In the genomic region with DNA sequence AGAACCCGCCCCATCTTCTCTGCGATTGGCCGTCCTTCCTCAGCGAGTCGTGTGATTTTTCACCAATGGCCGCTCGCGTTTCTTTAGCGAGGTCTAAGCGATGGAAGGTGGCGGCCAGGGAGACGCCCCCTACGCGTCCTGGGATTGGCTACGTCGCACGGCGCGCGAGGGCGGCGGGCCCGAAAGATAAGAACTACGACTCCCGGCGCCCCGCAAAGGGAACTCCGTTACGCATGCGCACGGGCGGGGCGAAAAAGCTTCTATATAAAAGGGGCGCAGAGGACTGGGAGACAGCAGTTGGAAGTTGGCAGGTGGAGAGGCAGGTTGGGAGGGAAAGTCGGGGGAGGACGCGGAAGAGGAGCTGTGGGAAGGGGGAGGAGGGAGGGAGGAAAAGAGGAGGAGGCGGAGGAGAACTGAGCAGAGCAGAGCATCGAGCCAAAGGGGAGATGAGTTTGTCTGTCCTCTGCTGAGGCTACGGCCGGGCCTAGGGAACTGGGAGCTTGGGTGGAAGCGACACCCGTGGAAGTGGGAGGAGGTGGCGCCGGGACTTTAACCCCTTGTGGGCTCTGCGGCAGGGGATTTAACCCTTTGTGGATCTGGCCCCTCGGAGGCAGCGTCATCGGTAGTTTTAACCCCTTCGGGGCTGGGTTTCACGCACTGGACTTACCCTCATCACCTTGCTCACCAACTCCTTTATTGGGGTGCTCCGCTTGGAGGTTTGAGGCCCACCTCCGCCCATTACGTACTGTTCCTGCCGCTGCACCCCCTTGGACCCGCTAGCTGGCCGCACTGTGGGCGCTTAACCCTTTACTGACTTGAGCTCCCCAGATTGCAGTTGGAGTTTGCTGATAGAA, we compare ENCODE assay signal across 1 cellular context.
TF ChIP-seq lines count a peak whose summit lies in the region.

A gene with protein sequence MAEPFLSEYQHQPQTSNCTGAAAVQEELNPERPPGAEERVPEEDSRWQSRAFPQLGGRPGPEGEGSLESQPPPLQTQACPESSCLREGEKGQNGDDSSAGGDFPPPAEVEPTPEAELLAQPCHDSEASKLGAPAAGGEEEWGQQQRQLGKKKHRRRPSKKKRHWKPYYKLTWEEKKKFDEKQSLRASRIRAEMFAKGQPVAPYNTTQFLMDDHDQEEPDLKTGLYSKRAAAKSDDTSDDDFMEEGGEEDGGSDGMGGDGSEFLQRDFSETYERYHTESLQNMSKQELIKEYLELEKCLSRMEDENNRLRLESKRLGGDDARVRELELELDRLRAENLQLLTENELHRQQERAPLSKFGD (plus strand): TSS at position 293 of the 854 bp plus-strand sequence. CDS start 716 bp downstream, outside the sequence.

TF ChIP-seq in HepG2, 621 proteins besides CTCF, POLR2A, EP300 and RAD21 (continued from another document and continues in another):
- TF ChIP-seq, protein P1, sequence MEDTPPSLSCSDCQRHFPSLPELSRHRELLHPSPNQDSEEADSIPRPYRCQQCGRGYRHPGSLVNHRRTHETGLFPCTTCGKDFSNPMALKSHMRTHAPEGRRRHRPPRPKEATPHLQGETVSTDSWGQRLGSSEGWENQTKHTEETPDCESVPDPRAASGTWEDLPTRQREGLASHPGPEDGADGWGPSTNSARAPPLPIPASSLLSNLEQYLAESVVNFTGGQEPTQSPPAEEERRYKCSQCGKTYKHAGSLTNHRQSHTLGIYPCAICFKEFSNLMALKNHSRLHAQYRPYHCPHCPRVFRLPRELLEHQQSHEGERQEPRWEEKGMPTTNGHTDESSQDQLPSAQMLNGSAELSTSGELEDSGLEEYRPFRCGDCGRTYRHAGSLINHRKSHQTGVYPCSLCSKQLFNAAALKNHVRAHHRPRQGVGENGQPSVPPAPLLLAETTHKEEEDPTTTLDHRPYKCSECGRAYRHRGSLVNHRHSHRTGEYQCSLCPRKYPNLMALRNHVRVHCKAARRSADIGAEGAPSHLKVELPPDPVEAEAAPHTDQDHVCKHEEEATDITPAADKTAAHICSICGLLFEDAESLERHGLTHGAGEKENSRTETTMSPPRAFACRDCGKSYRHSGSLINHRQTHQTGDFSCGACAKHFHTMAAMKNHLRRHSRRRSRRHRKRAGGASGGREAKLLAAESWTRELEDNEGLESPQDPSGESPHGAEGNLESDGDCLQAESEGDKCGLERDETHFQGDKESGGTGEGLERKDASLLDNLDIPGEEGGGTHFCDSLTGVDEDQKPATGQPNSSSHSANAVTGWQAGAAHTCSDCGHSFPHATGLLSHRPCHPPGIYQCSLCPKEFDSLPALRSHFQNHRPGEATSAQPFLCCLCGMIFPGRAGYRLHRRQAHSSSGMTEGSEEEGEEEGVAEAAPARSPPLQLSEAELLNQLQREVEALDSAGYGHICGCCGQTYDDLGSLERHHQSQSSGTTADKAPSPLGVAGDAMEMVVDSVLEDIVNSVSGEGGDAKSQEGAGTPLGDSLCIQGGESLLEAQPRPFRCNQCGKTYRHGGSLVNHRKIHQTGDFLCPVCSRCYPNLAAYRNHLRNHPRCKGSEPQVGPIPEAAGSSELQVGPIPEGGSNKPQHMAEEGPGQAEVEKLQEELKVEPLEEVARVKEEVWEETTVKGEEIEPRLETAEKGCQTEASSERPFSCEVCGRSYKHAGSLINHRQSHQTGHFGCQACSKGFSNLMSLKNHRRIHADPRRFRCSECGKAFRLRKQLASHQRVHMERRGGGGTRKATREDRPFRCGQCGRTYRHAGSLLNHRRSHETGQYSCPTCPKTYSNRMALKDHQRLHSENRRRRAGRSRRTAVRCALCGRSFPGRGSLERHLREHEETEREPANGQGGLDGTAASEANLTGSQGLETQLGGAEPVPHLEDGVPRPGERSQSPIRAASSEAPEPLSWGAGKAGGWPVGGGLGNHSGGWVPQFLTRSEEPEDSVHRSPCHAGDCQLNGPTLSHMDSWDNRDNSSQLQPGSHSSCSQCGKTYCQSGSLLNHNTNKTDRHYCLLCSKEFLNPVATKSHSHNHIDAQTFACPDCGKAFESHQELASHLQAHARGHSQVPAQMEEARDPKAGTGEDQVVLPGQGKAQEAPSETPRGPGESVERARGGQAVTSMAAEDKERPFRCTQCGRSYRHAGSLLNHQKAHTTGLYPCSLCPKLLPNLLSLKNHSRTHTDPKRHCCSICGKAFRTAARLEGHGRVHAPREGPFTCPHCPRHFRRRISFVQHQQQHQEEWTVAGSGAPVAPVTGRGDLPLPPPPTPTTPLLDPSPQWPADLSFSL (CRISPR knock-in tag; IDR thresholded peaks at IDR 0.05) = no peak
- TF ChIP-seq ZNF773 (CRISPR knock-in tag; IDR thresholded peaks at IDR 0.05; ENCODE audit: borderline replicate concordance) = 0 out of 2 replicates have a peak, but pooled peaks have one; percentile 65
- TF ChIP-seq KLF16 (CRISPR knock-in tag; IDR thresholded peaks at IDR 0.05) = peak; percentile 50 to 62; a peak in 2 of 4 replicates
- TF ChIP-seq SCMH1 (CRISPR knock-in tag; IDR thresholded peaks at IDR 0.05; ENCODE audit: borderline replicate concordance) = no peak
- TF ChIP-seq ZNF572 (CRISPR knock-in tag; IDR thresholded peaks at IDR 0.05) = no peak
- TF ChIP-seq GLI4 (CRISPR knock-in tag; IDR thresholded peaks at IDR 0.05; ENCODE audit: borderline replicate concordance) = peak; percentile 34; the same call in 1 of the 2 replicates
- TF ChIP-seq PAX8 (CRISPR knock-in tag; IDR thresholded peaks at IDR 0.05; ENCODE audit: borderline replicate concordance) = peak; percentile 34; the same call in 1 of the 2 replicates
- TF ChIP-seq, protein P2, sequence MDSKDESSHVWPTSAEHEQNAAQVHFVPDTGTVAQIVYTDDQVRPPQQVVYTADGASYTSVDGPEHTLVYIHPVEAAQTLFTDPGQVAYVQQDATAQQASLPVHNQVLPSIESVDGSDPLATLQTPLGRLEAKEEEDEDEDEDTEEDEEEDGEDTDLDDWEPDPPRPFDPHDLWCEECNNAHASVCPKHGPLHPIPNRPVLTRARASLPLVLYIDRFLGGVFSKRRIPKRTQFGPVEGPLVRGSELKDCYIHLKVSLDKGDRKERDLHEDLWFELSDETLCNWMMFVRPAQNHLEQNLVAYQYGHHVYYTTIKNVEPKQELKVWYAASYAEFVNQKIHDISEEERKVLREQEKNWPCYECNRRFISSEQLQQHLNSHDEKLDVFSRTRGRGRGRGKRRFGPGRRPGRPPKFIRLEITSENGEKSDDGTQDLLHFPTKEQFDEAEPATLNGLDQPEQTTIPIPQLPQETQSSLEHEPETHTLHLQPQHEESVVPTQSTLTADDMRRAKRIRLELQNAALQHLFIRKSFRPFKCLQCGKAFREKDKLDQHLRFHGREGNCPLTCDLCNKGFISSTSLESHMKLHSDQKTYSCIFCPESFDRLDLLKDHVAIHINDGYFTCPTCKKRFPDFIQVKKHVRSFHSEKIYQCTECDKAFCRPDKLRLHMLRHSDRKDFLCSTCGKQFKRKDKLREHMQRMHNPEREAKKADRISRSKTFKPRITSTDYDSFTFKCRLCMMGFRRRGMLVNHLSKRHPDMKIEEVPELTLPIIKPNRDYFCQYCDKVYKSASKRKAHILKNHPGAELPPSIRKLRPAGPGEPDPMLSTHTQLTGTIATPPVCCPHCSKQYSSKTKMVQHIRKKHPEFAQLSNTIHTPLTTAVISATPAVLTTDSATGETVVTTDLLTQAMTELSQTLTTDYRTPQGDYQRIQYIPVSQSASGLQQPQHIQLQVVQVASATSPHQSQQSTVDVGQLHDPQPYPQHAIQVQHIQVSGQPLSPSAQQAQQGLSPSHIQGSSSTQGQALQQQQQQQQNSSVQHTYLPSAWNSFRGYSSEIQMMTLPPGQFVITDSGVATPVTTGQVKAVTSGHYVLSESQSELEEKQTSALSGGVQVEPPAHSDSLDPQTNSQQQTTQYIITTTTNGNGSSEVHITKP (CRISPR knock-in tag; IDR thresholded peaks at IDR 0.05; ENCODE audit: low read depth) = peak; percentile 96
- TF ChIP-seq, protein P3, sequence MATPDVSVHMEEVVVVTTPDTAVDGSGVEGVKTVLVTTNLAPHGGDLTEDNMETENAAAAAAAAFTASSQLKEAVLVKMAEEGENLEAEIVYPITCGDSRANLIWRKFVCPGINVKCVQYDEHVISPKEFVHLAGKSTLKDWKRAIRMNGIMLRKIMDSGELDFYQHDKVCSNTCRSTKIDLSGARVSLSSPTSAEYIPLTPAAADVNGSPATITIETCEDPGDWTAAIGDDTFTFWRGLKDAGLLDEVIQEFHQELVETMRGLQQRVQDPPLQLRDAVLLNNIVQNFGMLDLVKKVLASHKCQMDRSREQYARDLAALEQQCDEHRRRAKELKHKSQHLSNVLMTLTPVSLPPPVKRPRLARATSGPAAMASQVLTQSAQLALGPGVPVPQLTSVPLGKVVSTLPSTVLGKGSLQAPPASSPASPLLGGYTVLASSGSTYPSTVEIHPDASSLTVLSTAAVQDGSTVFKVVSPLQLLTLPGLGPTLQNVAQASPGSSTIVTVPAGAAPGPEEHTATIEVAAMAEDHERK (CRISPR knock-in tag; IDR thresholded peaks at IDR 0.05; ENCODE audit: low read depth) = peak; percentile 97
- 0 out of 2 replicates have a peak, but pooled peaks have one; percentile 25 for TF ChIP-seq ZNF124 (CRISPR knock-in tag; IDR thresholded peaks at IDR 0.05)
- TF ChIP-seq, protein P4, sequence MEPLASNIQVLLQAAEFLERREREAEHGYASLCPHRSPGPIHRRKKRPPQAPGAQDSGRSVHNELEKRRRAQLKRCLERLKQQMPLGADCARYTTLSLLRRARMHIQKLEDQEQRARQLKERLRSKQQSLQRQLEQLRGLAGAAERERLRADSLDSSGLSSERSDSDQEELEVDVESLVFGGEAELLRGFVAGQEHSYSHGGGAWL (CRISPR knock-in tag; IDR thresholded peaks at IDR 0.05) = peak; percentile 71; the same call in 1 of the 2 replicates
- TF ChIP-seq NFYB (CRISPR knock-in tag; IDR thresholded peaks at IDR 0.05) = peak; percentile 87
- TF ChIP-seq ZNF563 (CRISPR knock-in tag; IDR thresholded peaks at IDR 0.05) = no peak; the same call in none of the 2 replicates
- no peak for TF ChIP-seq ZNF496 (CRISPR knock-in tag; IDR thresholded peaks at IDR 0.05; ENCODE audit: insufficient replicate concordance)
- TF ChIP-seq ZNF121 (CRISPR knock-in tag; IDR thresholded peaks at IDR 0.05) = peak; percentile 66; the same call in 1 of the 2 replicates
- peak; percentile 88 for TF ChIP-seq LCORL (IDR thresholded peaks at IDR 0.05)
- peak; percentile 74 for TF ChIP-seq LCORL (CRISPR knock-in tag; IDR thresholded peaks at IDR 0.05)
- TF ChIP-seq JUN (CRISPR knock-in tag; IDR thresholded peaks at IDR 0.05) = 0 out of 2 replicates have a peak, but pooled peaks have one; percentile 21
- TF ChIP-seq, protein P5, sequence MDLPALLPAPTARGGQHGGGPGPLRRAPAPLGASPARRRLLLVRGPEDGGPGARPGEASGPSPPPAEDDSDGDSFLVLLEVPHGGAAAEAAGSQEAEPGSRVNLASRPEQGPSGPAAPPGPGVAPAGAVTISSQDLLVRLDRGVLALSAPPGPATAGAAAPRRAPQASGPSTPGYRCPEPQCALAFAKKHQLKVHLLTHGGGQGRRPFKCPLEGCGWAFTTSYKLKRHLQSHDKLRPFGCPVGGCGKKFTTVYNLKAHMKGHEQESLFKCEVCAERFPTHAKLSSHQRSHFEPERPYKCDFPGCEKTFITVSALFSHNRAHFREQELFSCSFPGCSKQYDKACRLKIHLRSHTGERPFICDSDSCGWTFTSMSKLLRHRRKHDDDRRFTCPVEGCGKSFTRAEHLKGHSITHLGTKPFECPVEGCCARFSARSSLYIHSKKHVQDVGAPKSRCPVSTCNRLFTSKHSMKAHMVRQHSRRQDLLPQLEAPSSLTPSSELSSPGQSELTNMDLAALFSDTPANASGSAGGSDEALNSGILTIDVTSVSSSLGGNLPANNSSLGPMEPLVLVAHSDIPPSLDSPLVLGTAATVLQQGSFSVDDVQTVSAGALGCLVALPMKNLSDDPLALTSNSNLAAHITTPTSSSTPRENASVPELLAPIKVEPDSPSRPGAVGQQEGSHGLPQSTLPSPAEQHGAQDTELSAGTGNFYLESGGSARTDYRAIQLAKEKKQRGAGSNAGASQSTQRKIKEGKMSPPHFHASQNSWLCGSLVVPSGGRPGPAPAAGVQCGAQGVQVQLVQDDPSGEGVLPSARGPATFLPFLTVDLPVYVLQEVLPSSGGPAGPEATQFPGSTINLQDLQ (CRISPR knock-in tag; IDR thresholded peaks at IDR 0.05) = no peak
- TF ChIP-seq, protein P6, sequence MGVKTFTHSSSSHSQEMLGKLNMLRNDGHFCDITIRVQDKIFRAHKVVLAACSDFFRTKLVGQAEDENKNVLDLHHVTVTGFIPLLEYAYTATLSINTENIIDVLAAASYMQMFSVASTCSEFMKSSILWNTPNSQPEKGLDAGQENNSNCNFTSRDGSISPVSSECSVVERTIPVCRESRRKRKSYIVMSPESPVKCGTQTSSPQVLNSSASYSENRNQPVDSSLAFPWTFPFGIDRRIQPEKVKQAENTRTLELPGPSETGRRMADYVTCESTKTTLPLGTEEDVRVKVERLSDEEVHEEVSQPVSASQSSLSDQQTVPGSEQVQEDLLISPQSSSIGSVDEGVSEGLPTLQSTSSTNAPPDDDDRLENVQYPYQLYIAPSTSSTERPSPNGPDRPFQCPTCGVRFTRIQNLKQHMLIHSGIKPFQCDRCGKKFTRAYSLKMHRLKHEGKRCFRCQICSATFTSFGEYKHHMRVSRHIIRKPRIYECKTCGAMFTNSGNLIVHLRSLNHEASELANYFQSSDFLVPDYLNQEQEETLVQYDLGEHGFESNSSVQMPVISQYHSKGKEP (CRISPR knock-in tag; IDR thresholded peaks at IDR 0.05) = peak; percentile 88
- peak; percentile 41; the same call in 1 of the 2 replicates for TF ChIP-seq SOX5 (CRISPR knock-in tag; IDR thresholded peaks at IDR 0.05; ENCODE audit: borderline replicate concordance)
- TF ChIP-seq ZNF101 (CRISPR knock-in tag; IDR thresholded peaks at IDR 0.05; ENCODE audit: borderline replicate concordance, low read depth) = no peak
- TF ChIP-seq ZFP36L2 (CRISPR knock-in tag; IDR thresholded peaks at IDR 0.05) = peak; percentile 24; the same call in 1 of the 2 replicates
- TF ChIP-seq ZBTB21 (CRISPR knock-in tag; IDR thresholded peaks at IDR 0.05) = no peak; the same call in 1 of the 2 replicates
- TF ChIP-seq, protein P7, sequence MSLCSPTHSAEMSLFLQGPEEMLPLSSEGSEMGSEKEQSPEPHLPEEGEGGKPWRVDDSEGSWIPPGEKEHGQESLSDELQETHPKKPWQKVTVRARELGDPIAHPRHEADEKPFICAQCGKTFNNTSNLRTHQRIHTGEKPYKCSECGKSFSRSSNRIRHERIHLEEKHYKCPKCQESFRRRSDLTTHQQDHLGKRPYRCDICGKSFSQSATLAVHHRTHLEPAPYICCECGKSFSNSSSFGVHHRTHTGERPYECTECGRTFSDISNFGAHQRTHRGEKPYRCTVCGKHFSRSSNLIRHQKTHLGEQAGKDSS (CRISPR knock-in tag; IDR thresholded peaks at IDR 0.05; ENCODE audit: borderline replicate concordance, low read depth) = peak; percentile 85
- peak; percentile 94 for TF ChIP-seq KLF6 (CRISPR knock-in tag; IDR thresholded peaks at IDR 0.05)
- TF ChIP-seq ZNF12 (CRISPR knock-in tag; IDR thresholded peaks at IDR 0.05) = 0 out of 2 replicates have a peak, but pooled peaks have one; percentile 22
- no peak for TF ChIP-seq SNRNP70 (IDR thresholded peaks at IDR 0.05; ENCODE audit: low read depth, low read length)
